In genomic region chr17:30720013-30720471, GRCh38 we compare ENCODE assay signal across 16 cellular contexts.
DNase-seq lines count a peak whose midpoint lies in the region; ATAC-seq and TF ChIP-seq lines count a peak whose summit lies in the region.
"Had no signal": no experiment of that assay in that cellular context is flagged by ENCODE, and none has a peak within 500 bp of the region (broad histone marks: within the 10 kb centered on the region; RNA-seq: fewer than 3 reads in every experiment).

No MANE protein-coding gene starts in this region.

- CTCF ChIA-PET in HEK293T (lab: Yijun Ruan, JAX) = interaction anchor here (0.6 kb wide), 1 partner anchor 392 kb away, joined by 3 read pairs; no protein-coding TSS in a partner anchor

- no peak for TF ChIP-seq POLR2A in vagina (IDR thresholded peaks at IDR 0.05)

- H3K4me2 ChIP-seq in hepatocyte = no peak overlapping the region

- no peaks in the 10 kb centered on the region for H3K9me3 Mint-ChIP-seq in activated naive CD8-positive, alpha-beta T cell treated with anti-CD3 and anti-CD28 coated beads, Interleukin-2, amount 10 ng/mL, durations not matched to agents 7 days and 5 days
- no peaks in the 10 kb centered on the region for H3K9me3 Mint-ChIP-seq in activated naive CD8-positive, alpha-beta T cell treated with anti-CD3 and anti-CD28 coated beads, Interleukin-2, amount 50 U/mL, for 24 hours
- H3K9me3 Mint-ChIP-seq in dendritic cell treated with granulocyte-macrophage colony-stimulating factor and Interleukin-4, amounts not matched to agents 40 ng/mL and 50 ng/mL, for 4 days = no peaks in the 10 kb centered on the region
- H3K9me3 Mint-ChIP-seq: activated naive CD8-positive, alpha-beta T cell treated with anti-CD3 and anti-CD28 coated beads for 36 hours; CD4-positive, alpha-beta T cell; naive thymus-derived CD8-positive, alpha-beta T cell had no signal

- H4K20me1 ChIP-seq in hepatocyte (ENCODE audit: insufficient read depth, poor library complexity, severe bottlenecking) = peaks cover 83% of the 10 kb centered on the region

- no peaks in the 10 kb centered on the region for H3K36me3 ChIP-seq in vagina
- no peaks in the 10 kb centered on the region for H3K36me3 ChIP-seq in hepatocyte (replicated peaks; ENCODE audit: insufficient read depth, low read depth)
- H3K36me3 ChIP-seq: esophagus muscularis mucosa, thyroid gland had no signal

- H3K27me3 ChIP-seq in vagina (no peaks in the 10 kb centered on the region), hepatocyte (no peaks in the 10 kb centered on the region)
- H3K27me3 ChIP-seq: esophagus muscularis mucosa, thyroid gland had no signal

- H3K9me2 ChIP-seq in hepatocyte (replicated peaks; ENCODE audit: insufficient read depth) = no peaks in the 10 kb centered on the region

- H3K27ac Mint-ChIP-seq in activated naive CD8-positive, alpha-beta T cell treated with anti-CD3 and anti-CD28 coated beads, Interleukin-2, amount 10 ng/mL, durations not matched to agents 7 days and 5 days = no peak overlapping the region
- no peak overlapping the region for H3K27ac Mint-ChIP-seq in activated naive CD8-positive, alpha-beta T cell treated with anti-CD3 and anti-CD28 coated beads, Interleukin-2, amount 50 U/mL, for 24 hours
- H3K27ac Mint-ChIP-seq in dendritic cell treated with granulocyte-macrophage colony-stimulating factor and Interleukin-4, amounts not matched to agents 40 ng/mL and 50 ng/mL, for 4 days = peak overlapping the region; percentile 46
- H3K27ac Mint-ChIP-seq: activated naive CD8-positive, alpha-beta T cell treated with anti-CD3 and anti-CD28 coated beads for 36 hours; CD4-positive, alpha-beta T cell; stimulated activated memory B cell treated with anti-CD40 and anti-IgM and Interleukin-4, amounts not matched to agents 10 μg/mL and 1 μg/mL and 100 μg/mL, for 72 hours had no signal

- no peak for ATAC-seq in activated naive CD8-positive, alpha-beta T cell treated with anti-CD3 and anti-CD28 coated beads, Interleukin-2, amount 10 ng/mL, durations not matched to agents 7 days and 5 days (ENCODE audit: low read depth)
- no peak for ATAC-seq in activated naive CD8-positive, alpha-beta T cell treated with anti-CD3 and anti-CD28 coated beads, Interleukin-2, amount 50 U/mL, for 24 hours

- no peak overlapping the region for H3K4me3 ChIP-seq in vagina
- H3K4me3 ChIP-seq in hepatocyte = no peak overlapping the region
- H3K4me3 ChIP-seq: esophagus muscularis mucosa, thyroid gland had no signal

- no peaks in the 10 kb centered on the region for H3K27me3 Mint-ChIP-seq in activated naive CD8-positive, alpha-beta T cell treated with anti-CD3 and anti-CD28 coated beads, Interleukin-2, amount 10 ng/mL, durations not matched to agents 7 days and 5 days
- no peaks in the 10 kb centered on the region for H3K27me3 Mint-ChIP-seq in activated naive CD8-positive, alpha-beta T cell treated with anti-CD3 and anti-CD28 coated beads, Interleukin-2, amount 50 U/mL, for 24 hours
- H3K27me3 Mint-ChIP-seq in dendritic cell treated with granulocyte-macrophage colony-stimulating factor and Interleukin-4, amounts not matched to agents 40 ng/mL and 50 ng/mL, for 4 days = no peaks in the 10 kb centered on the region
- H3K27me3 Mint-ChIP-seq: activated naive CD8-positive, alpha-beta T cell treated with anti-CD3 and anti-CD28 coated beads for 36 hours; CD4-positive, alpha-beta T cell; naive thymus-derived CD8-positive, alpha-beta T cell; stimulated activated memory B cell treated with anti-CD40 and anti-IgM and Interleukin-4, amounts not matched to agents 10 μg/mL and 1 μg/mL and 100 μg/mL, for 72 hours had no signal

- no peak for TF ChIP-seq CTCF in vagina (IDR thresholded peaks at IDR 0.05)
- no peak for TF ChIP-seq CTCF in hepatocyte (IDR thresholded peaks at IDR 0.05; ENCODE audit: poor library complexity)

- peak; percentile 16 for DNase-seq in activated naive CD8-positive, alpha-beta T cell treated with anti-CD3 and anti-CD28 coated beads, Interleukin-2, amount 10 ng/mL, durations not matched to agents 7 days and 5 days
- DNase-seq in activated naive CD8-positive, alpha-beta T cell treated with anti-CD3 and anti-CD28 coated beads, Interleukin-2, amount 50 U/mL, for 24 hours = no peak
- DNase-seq in mucosa of gallbladder (ENCODE audit: low spot score) (peak; percentile 6), vagina (ENCODE audit: extremely low spot score in 2 of 2) (peak; percentile 54 to 58), HEK293T (ENCODE audit: extremely low spot score) (no peak), hepatocyte (ENCODE audit: low spot score) (no peak)
- DNase-seq in stimulated activated CD4-positive, alpha-beta T cell treated with anti-CD3 and anti-CD28 coated beads, Interleukin-1b, Interleukin-23, amount 100 ng/mL, for 48 hours = no peak
- DNase-seq: NCI-H1417 treated with DMSO at 0.1 percent for 48 hours, NCI-H526 treated with DMSO at 0.1 percent for 48 hours had no signal

- intact Hi-C loops in dendritic cell treated with granulocyte-macrophage colony-stimulating factor and Interleukin-4, amounts not matched to agents 40 ng/mL and 50 ng/mL, for 4 days (cut with micrococcal nuclease) = no loop called here
- intact Hi-C loops in vagina (cut with DNase I) = no loop called here

- no peak overlapping the region for H2AFZ ChIP-seq in hepatocyte

- peaks cover 7% of the 10 kb centered on the region for H3K4me1 Mint-ChIP-seq in activated naive CD8-positive, alpha-beta T cell treated with anti-CD3 and anti-CD28 coated beads, Interleukin-2, amount 10 ng/mL, durations not matched to agents 7 days and 5 days
- H3K4me1 Mint-ChIP-seq in activated naive CD8-positive, alpha-beta T cell treated with anti-CD3 and anti-CD28 coated beads, Interleukin-2, amount 50 U/mL, for 24 hours = peaks cover 9% of the 10 kb centered on the region
- peaks cover 87% of the 10 kb centered on the region for H3K4me1 Mint-ChIP-seq in dendritic cell treated with granulocyte-macrophage colony-stimulating factor and Interleukin-4, amounts not matched to agents 40 ng/mL and 50 ng/mL, for 4 days (ENCODE audit: low read depth)

- H3K4me1 ChIP-seq in vagina (peaks cover 4% of the 10 kb centered on the region), hepatocyte (ENCODE audit: insufficient read depth) (no peaks in the 10 kb centered on the region)
- H3K4me1 ChIP-seq: thyroid gland had no signal

- 98% methylated on average over 12 of the region's 14 CpGs for WGBS in hepatocyte (ENCODE audit: low lambda C conversion rate, missing lambda C conversion rate)

- no peak overlapping the region for H3K4me3 Mint-ChIP-seq in activated naive CD8-positive, alpha-beta T cell treated with anti-CD3 and anti-CD28 coated beads, Interleukin-2, amount 10 ng/mL, durations not matched to agents 7 days and 5 days
- no peak overlapping the region for H3K4me3 Mint-ChIP-seq in activated naive CD8-positive, alpha-beta T cell treated with anti-CD3 and anti-CD28 coated beads, Interleukin-2, amount 50 U/mL, for 24 hours
- no peak overlapping the region for H3K4me3 Mint-ChIP-seq in dendritic cell treated with granulocyte-macrophage colony-stimulating factor and Interleukin-4, amounts not matched to agents 40 ng/mL and 50 ng/mL, for 4 days
- H3K4me3 Mint-ChIP-seq: activated naive CD8-positive, alpha-beta T cell treated with anti-CD3 and anti-CD28 coated beads for 36 hours had no signal

- H3K27ac ChIP-seq in vagina = no peak overlapping the region
- H3K27ac ChIP-seq in hepatocyte = no peak overlapping the region
- H3K27ac ChIP-seq: esophagus muscularis mucosa, thyroid gland had no signal

- no peaks in the 10 kb centered on the region for H3K9me3 ChIP-seq in vagina
- no peaks in the 10 kb centered on the region for H3K9me3 ChIP-seq in hepatocyte (ENCODE audit: low read depth)
- H3K9me3 ChIP-seq: esophagus muscularis mucosa, thyroid gland had no signal

- H3K79me2 ChIP-seq in hepatocyte = peaks cover 89% of the 10 kb centered on the region

- POLR2A ChIA-PET in activated naive CD8-positive, alpha-beta T cell treated with anti-CD3 and anti-CD28 coated beads, Interleukin-2, amount 10 ng/mL, durations not matched to agents 7 days and 5 days (lab: Charles Lee) = no interaction called here
- POLR2A ChIA-PET in HEK293T (lab: Yijun Ruan, JAX) = no interaction called here

- H3K36me3 Mint-ChIP-seq in activated naive CD8-positive, alpha-beta T cell treated with anti-CD3 and anti-CD28 coated beads, Interleukin-2, amount 10 ng/mL, durations not matched to agents 7 days and 5 days = no peaks in the 10 kb centered on the region
- H3K36me3 Mint-ChIP-seq in activated naive CD8-positive, alpha-beta T cell treated with anti-CD3 and anti-CD28 coated beads, Interleukin-2, amount 50 U/mL, for 24 hours (ENCODE audit: low read depth) = no peaks in the 10 kb centered on the region
- peaks cover 35% of the 10 kb centered on the region for H3K36me3 Mint-ChIP-seq in dendritic cell treated with granulocyte-macrophage colony-stimulating factor and Interleukin-4, amounts not matched to agents 40 ng/mL and 50 ng/mL, for 4 days (ENCODE audit: low read depth)
- H3K36me3 Mint-ChIP-seq: activated naive CD8-positive, alpha-beta T cell treated with anti-CD3 and anti-CD28 coated beads for 36 hours; naive thymus-derived CD8-positive, alpha-beta T cell; stimulated activated memory B cell treated with anti-CD40 and anti-IgM and Interleukin-4, amounts not matched to agents 10 μg/mL and 1 μg/mL and 100 μg/mL, for 72 hours had no signal

TF ChIP-seq in HEK293T, 16 proteins besides CTCF, POLR2A, EP300 and RAD21:
- TF ChIP-seq ZNF384 (IDR thresholded peaks at IDR 0.05) (no peak), FOXK2 (IDR thresholded peaks at IDR 0.05) (no peak), LEF1 (IDR thresholded peaks at IDR 0.05; ENCODE audit: borderline replicate concordance) (no peak), HDGF (IDR thresholded peaks at IDR 0.05; ENCODE audit: borderline replicate concordance) (no peak), FOXA1 (IDR thresholded peaks at IDR 0.05) (no peak), BHLHE40 (IDR thresholded peaks at IDR 0.05; ENCODE audit: borderline replicate concordance) (no peak)

Comparison
In these comparisons a context has a peak if more than half of its experiments do, and no peak if none do; other contexts are left out.
1. DNase-seq: peak in activated naive CD8-positive, alpha-beta T cell treated with anti-CD3 and anti-CD28 coated beads, Interleukin-2, amount 10 ng/mL, durations not matched to agents 7 days and 5 days (single experiment), mucosa of gallbladder (single experiment) and vagina (2 of 2); none in activated naive CD8-positive, alpha-beta T cell treated with anti-CD3 and anti-CD28 coated beads, Interleukin-2, amount 50 U/mL, for 24 hours (single experiment), stimulated activated CD4-positive, alpha-beta T cell treated with anti-CD3 and anti-CD28 coated beads, Interleukin-1b, Interleukin-23, amount 100 ng/mL, for 48 hours (single experiment), HEK293T (single experiment) and hepatocyte (single experiment).